ENCODE assay signal across 32 cellular contexts in the genomic region with DNA sequence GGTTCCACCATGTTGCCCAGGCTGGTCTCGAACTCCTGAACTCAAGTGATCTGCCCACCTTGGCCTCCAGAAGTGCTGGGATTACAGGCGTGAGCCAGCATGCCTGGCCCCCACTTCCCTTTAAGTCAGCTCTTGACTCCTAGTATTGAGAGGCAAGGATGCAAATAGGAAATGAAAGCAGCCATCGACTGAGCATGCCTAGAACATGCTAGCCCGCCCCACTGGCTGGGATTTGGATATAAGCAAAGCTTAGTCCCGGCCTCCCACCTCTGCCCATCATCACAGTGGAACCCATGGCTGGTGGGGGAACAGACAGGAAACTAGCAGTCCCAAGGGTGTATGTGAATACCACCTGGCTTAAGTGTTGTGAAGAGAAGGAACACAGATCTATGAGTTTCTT. TPM values are rescaled to one million over a fixed set of nuclear protein-coding genes. Genes with fewer than 3 reads are reported as not detected.
DNase-seq lines count a peak whose midpoint lies in the region; ATAC-seq, FAIRE-seq and TF ChIP-seq lines count a peak whose summit lies in the region.
"Had no signal": no experiment of that assay in that cellular context is flagged by ENCODE, and none has a peak within 500 bp of the region (broad histone marks: within the 10 kb centered on the region; RNA-seq: fewer than 3 reads in every experiment).

No MANE protein-coding gene starts in this region.

- TF ChIP-seq RAD21 in GM12878 (IDR thresholded peaks at IDR 0.05; ENCODE audit: insufficient read depth, low read depth, low read length): no peak

- DNase-seq in DMS 273 (lab: John Stamatoyannopoulos, UW; ENCODE audit: unreplicated experiment) (peak; percentile 36), DMS 273 treated with DMSO at 0.1 percent for 48 hours (lab: John Stamatoyannopoulos, UW) (no peak), DND-41 (peak; percentile 11), MV-4-11 (lab: John Stamatoyannopoulos, UW) (peak; percentile 75), GM12878 (ENCODE audit: low read depth, low spot score) (no peak), amniotic stem cell (lab: John Stamatoyannopoulos, UW) (no peak), immature natural killer cell (no peak)
- DNase-seq in activated naive CD4-positive, alpha-beta T cell treated with anti-CD3 and anti-CD28 coated beads, Interleukin-2, amount 10 ng/mL, durations not matched to agents 7 days and 5 days: no peak
- DNase-seq: activated CD4-positive, alpha-beta T cell treated with anti-CD3 and anti-CD28 coated beads for 48 hours; activated naive CD4-positive, alpha-beta T cell treated with anti-CD3 and anti-CD28 coated beads for 36 hours; activated T-cell treated with anti-CD3 and anti-CD28 coated beads, Interleukin-2, amount 50 U/mL, for 72 hours; anterior cingulate cortex; COR-L47; glutamatergic neuron; H7; left colon; naive thymus-derived CD4-positive, alpha-beta T cell; NCI-H1105; NCI-H2107; NCI-H510A treated with DMSO at 0.1 percent for 48 hours; OCI-M1; SJCRH30; small intestine; stimulated activated CD4-positive, alpha-beta T cell treated with anti-CD3 and anti-CD28 coated beads, Interleukin-2, amount 100 ng/mL, for 24 hours; stimulated activated naive CD4-positive, alpha-beta T cell had no signal

- H3K4me1 ChIP-seq in DND-41 (ENCODE audit: insufficient read depth, low read length) (no peaks in the 10 kb centered on the region), GM12878 (ENCODE audit: control insufficient read depth, insufficient read depth, low read length) (0 out of 2 replicates have a peak, but pooled peaks cover 4% of the 10 kb centered on the region)
- H3K4me1 ChIP-seq: SJCRH30 had no signal

- in situ Hi-C loops in GM12878 (cut with MboI): no loop called here

- H3K4me3 ChIP-seq in DND-41 (ENCODE audit: low read depth in 1 of 2, low read length in 2 of 2) (no peak overlapping the region), GM12878 (no peak overlapping the region)
- H3K4me3 ChIP-seq: cardiac muscle cell, SJCRH30, thoracic aorta had no signal

- FAIRE-seq in GM12878 (lab: Jason Lieb, UNC): no peak
- FAIRE-seq: endometrium, GM18507, small intestine had no signal

- intact Hi-C loops in GM12878 (cut with micrococcal nuclease; ENCODE audit: unreplicated experiment): no loop called here

- H3K27ac ChIP-seq in DND-41 (ENCODE audit: low read length) (no peak overlapping the region), GM12878 (ENCODE audit: control insufficient read depth, insufficient read depth) (no peak overlapping the region)
- H3K27ac ChIP-seq: 22Rv1, cardiac muscle cell, KMS-11, SJCRH30, thoracic aorta had no signal

- no peaks in the 10 kb centered on the region for H3K4me1 Mint-ChIP-seq in activated naive CD4-positive, alpha-beta T cell treated with anti-CD3 and anti-CD28 coated beads, Interleukin-2, amount 10 ng/mL, durations not matched to agents 7 days and 5 days
- no peaks in the 10 kb centered on the region for H3K4me1 Mint-ChIP-seq in immature natural killer cell
- H3K4me1 Mint-ChIP-seq: naive thymus-derived CD4-positive, alpha-beta T cell had no signal

- no peak overlapping the region for H3K4me3 Mint-ChIP-seq in activated naive CD4-positive, alpha-beta T cell treated with anti-CD3 and anti-CD28 coated beads, Interleukin-2, amount 10 ng/mL, durations not matched to agents 7 days and 5 days
- no peak overlapping the region for H3K4me3 Mint-ChIP-seq in immature natural killer cell
- H3K4me3 Mint-ChIP-seq: activated naive CD4-positive, alpha-beta T cell treated with anti-CD3 and anti-CD28 coated beads for 36 hours; activated T-cell treated with anti-CD3 and anti-CD28 coated beads, Interleukin-2, amount 50 U/mL, for 72 hours; naive thymus-derived CD4-positive, alpha-beta T cell had no signal

- H3K9me3 Mint-ChIP-seq in activated naive CD4-positive, alpha-beta T cell treated with anti-CD3 and anti-CD28 coated beads, Interleukin-2, amount 10 ng/mL, durations not matched to agents 7 days and 5 days: no peaks in the 10 kb centered on the region
- no peaks in the 10 kb centered on the region for H3K9me3 Mint-ChIP-seq in immature natural killer cell
- H3K9me3 Mint-ChIP-seq: activated naive CD4-positive, alpha-beta T cell treated with anti-CD3 and anti-CD28 coated beads for 36 hours; activated T-cell treated with anti-CD3 and anti-CD28 coated beads, Interleukin-2, amount 50 U/mL, for 72 hours; naive thymus-derived CD4-positive, alpha-beta T cell had no signal

- SMC1A ChIA-PET in GM12878 (lab: Charles Lee; ENCODE audit: uncharacterized antibody, unreplicated experiment): interaction anchor here (0.7 kb wide), 1 partner anchor 66 kb away, joined by 3 read pairs; no protein-coding TSS in a partner anchor

- H3K27me3 Mint-ChIP-seq in activated naive CD4-positive, alpha-beta T cell treated with anti-CD3 and anti-CD28 coated beads, Interleukin-2, amount 10 ng/mL, durations not matched to agents 7 days and 5 days: peaks cover 21% of the 10 kb centered on the region
- peaks cover 0 to 1% (median 0%) of the 10 kb centered on the region in 3 donors for H3K27me3 Mint-ChIP-seq in immature natural killer cell (ENCODE audit: low read depth in 3 of 3)

- H3K36me3 ChIP-seq in DND-41 (ENCODE audit: insufficient read depth, low read length) (no peaks in the 10 kb centered on the region), GM12878 (ENCODE audit: control insufficient read depth in 2 of 2, insufficient read depth in 2 of 2, low read length in 1 of 2) (no peaks in the 10 kb centered on the region)
- H3K36me3 ChIP-seq: cardiac muscle cell, SJCRH30, thoracic aorta had no signal

- POLR2A ChIA-PET in GM12878 (lab: Charles Lee): no interaction called here

- no peak for ATAC-seq in DND-41 (ENCODE audit: insufficient read depth, low read depth)
- no peak; the same call in 1 of the 3 replicates for ATAC-seq in GM12878
- ATAC-seq: activated T-cell treated with anti-CD3 and anti-CD28 coated beads, Interleukin-2, amount 50 U/mL, for 72 hours; left colon; naive thymus-derived CD4-positive, alpha-beta T cell had no signal

- H3K9me3 ChIP-seq in DND-41 (ENCODE audit: insufficient read depth, low read length, severe bottlenecking) (no peaks in the 10 kb centered on the region), GM12878 (replicated peaks; ENCODE audit: control insufficient read depth, insufficient read depth, low read length) (no peaks in the 10 kb centered on the region)
- H3K9me3 ChIP-seq: SJCRH30, thoracic aorta had no signal

- RAD21 ChIA-PET in GM12878 (lab: Charles Lee; ENCODE audit: unreplicated experiment): no interaction called here

- H4K20me1 ChIP-seq in DND-41 (ENCODE audit: insufficient read depth, low read length) (no peaks in the 10 kb centered on the region), GM12878 (ENCODE audit: control insufficient read depth, insufficient read depth) (no peaks in the 10 kb centered on the region)

- no peak for TF ChIP-seq EP300 in GM12878 (IDR thresholded peaks at IDR 0.05; ENCODE audit: borderline replicate concordance in 1 of 2, control insufficient read depth in 1 of 2, low read depth in 2 of 2, low read length in 2 of 2)

- no peak overlapping the region for H3K27ac Mint-ChIP-seq in activated naive CD4-positive, alpha-beta T cell treated with anti-CD3 and anti-CD28 coated beads, Interleukin-2, amount 10 ng/mL, durations not matched to agents 7 days and 5 days
- H3K27ac Mint-ChIP-seq in immature natural killer cell: no peak overlapping the region
- H3K27ac Mint-ChIP-seq: activated naive CD4-positive, alpha-beta T cell treated with anti-CD3 and anti-CD28 coated beads for 36 hours; activated T-cell treated with anti-CD3 and anti-CD28 coated beads, Interleukin-2, amount 50 U/mL, for 72 hours; naive thymus-derived CD4-positive, alpha-beta T cell had no signal

- H3K79me2 ChIP-seq in DND-41 (ENCODE audit: insufficient read depth, low read length): no peaks in the 10 kb centered on the region
- no peaks in the 10 kb centered on the region for H3K79me2 ChIP-seq in GM12878 (ENCODE audit: control insufficient read depth, insufficient read depth, low read length)

- H3K9ac ChIP-seq in DND-41 (ENCODE audit: low read depth, low read length): no peak overlapping the region
- no peak overlapping the region for H3K9ac ChIP-seq in GM12878 (ENCODE audit: control insufficient read depth, insufficient read depth, low read length)
- H3K9ac ChIP-seq: KMS-11 had no signal

- H2AFZ ChIP-seq in DND-41 (ENCODE audit: low read depth, low read length) (no peak overlapping the region), GM12878 (ENCODE audit: control insufficient read depth, low read depth, low read length) (no peak overlapping the region)

- TF ChIP-seq CTCF in DND-41 (IDR thresholded peaks at IDR 0.05; ENCODE audit: borderline replicate concordance, extremely low read depth, low read length, poor library complexity, severe bottlenecking) (no peak), GM12878 (IDR thresholded peaks at IDR 0.05 in 2 of 3, conservative IDR thresholded peaks at IDR 0.05 in 1 of 3; ENCODE audit: control insufficient read depth in 2 of 3, extremely low read depth in 1 of 3, insufficient read depth in 1 of 3, low read depth in 3 of 3, low read length in 3 of 3) (no peak)

- H3K27me3 ChIP-seq in DND-41 (ENCODE audit: insufficient read depth, low read length, poor library complexity): no peaks in the 10 kb centered on the region
- H3K27me3 ChIP-seq in GM12878 (replicated peaks in 1 of 2; ENCODE audit: control insufficient read depth in 2 of 2, insufficient read depth in 2 of 2, low read length in 1 of 2): no peaks in the 10 kb centered on the region
- H3K27me3 ChIP-seq: cardiac muscle cell had no signal

- BruUV-seq in GM12878 (replicated peaks; lab: Mats Ljungman, UMichigan): no TSS peak

- no peaks in the 10 kb centered on the region for H3K36me3 Mint-ChIP-seq in activated naive CD4-positive, alpha-beta T cell treated with anti-CD3 and anti-CD28 coated beads, Interleukin-2, amount 10 ng/mL, durations not matched to agents 7 days and 5 days
- no peaks in the 10 kb centered on the region for H3K36me3 Mint-ChIP-seq in immature natural killer cell
- H3K36me3 Mint-ChIP-seq: naive thymus-derived CD4-positive, alpha-beta T cell had no signal

- TF ChIP-seq POLR2A in GM12878 (IDR thresholded peaks at IDR 0.05; ENCODE audit: low read depth, low read length): no peak

- no peak overlapping the region for H3K4me2 ChIP-seq in DND-41 (ENCODE audit: insufficient read depth, low read length)
- H3K4me2 ChIP-seq in GM12878 (ENCODE audit: control insufficient read depth, insufficient read depth): no peak overlapping the region
- H3K4me2 ChIP-seq: KMS-11 had no signal

- CTCF ChIA-PET in GM12878 (lab: Yijun Ruan, JAX): interaction anchor here (0.9 kb wide), 1 partner anchor 735 kb away, joined by 3 read pairs; no protein-coding TSS in a partner anchor
- CTCF ChIA-PET in activated naive CD4-positive, alpha-beta T cell treated with anti-CD3 and anti-CD28 coated beads, Interleukin-2, amount 10 ng/mL, durations not matched to agents 7 days and 5 days (lab: Charles Lee): interaction anchor here (0.7 kb wide), 1 partner anchor 15 kb away, joined by 3 read pairs; no protein-coding TSS in a partner anchor

- 8% methylated on average over 5 of the region's 5 CpGs for WGBS in GM12878 (ENCODE audit: insufficient coverage, insufficient replicate concordance, low lambda C conversion rate, missing lambda C conversion rate)

RNA-seq across cellular contexts. Expression of a gene that starts 10.5 kb away (rescaled TPM):
- total RNA-seq in GM12878 (2013; cell fraction: nucleolus; rRNA removed): not detected in 2 replicates
- total RNA-seq in GM12878 (2014; rRNA removed): 0.17 TPM in 1 of 2 replicates, not detected in the other
- not detected in 2 replicates for total RNA-seq in GM12878 (2014; rRNA removed; fragmentation: Illumina TruSeq; extraction: Trizol)
- 0.31 TPM in 1 of 2 replicates, not detected in the other for total RNA-seq in GM12878 (2021)
- not detected for polyA plus RNA-seq in GM12878 (2011; ENCODE audit: low read depth)
- not detected in 2 replicates for polyA plus RNA-seq in GM12878 (2011; rRNA removed)
- not detected in 2 replicates for polyA plus RNA-seq in GM12878 (2011; cell fraction: cytosol; rRNA removed)
- not detected in 2 replicates for polyA plus RNA-seq in GM12878 (2011; cell fraction: nucleus; rRNA removed)
- 0.10 and 1.7 TPM in 2 replicates for polyA plus RNA-seq in GM12878 (2012)
- polyA plus RNA-seq in GM12878 (2014; fragmentation: Illumina TruSeq; extraction: Trizol): not detected in 2 replicates
- polyA plus RNA-seq in GM12878 (2014; fragmentation: Nextera tagmentation; extraction: Ambion mirVana): not detected
- not detected in 2 replicates for polyA plus RNA-seq in GM12878 (2014; rRNA removed)
- polyA plus RNA-seq in GM12878 (2016; fragmentation: Nextera tagmentation; extraction: Ambion mirVana): not detected
- polyA minus RNA-seq in GM12878 (2011; rRNA and poly(A)+ RNA removed): not detected in 2 replicates
- polyA minus RNA-seq in GM12878 (2011; cell fraction: cytosol; rRNA and poly(A)+ RNA removed): not detected in 2 replicates
- not detected in 2 replicates for polyA minus RNA-seq in GM12878 (2011; cell fraction: nucleus; rRNA and poly(A)+ RNA removed)
- 1 to 10 TPM in 1 of 3 donors, not detected in 2; 3.0 TPM for polyA plus RNA-seq in immature natural killer cell
- total RNA-seq: activated naive CD4-positive, alpha-beta T cell treated with anti-CD3 and anti-CD28 coated beads for 36 hours; left colon; SJCRH30; T-helper 1 cell treated with Interleukin-12 subunit alpha and Interleukin-12 subunit beta and Interleukin-4 antibody, amounts not matched to agents 30 ng/mL and 1 ng/mL, for 36 hours had no signal

RNA-seq across cellular contexts. Expression of a gene that starts 33.3 kb away (rescaled TPM):
- 64.5 and 71.1 TPM in 2 replicates for total RNA-seq in GM12878 (2013; cell fraction: nucleolus; rRNA removed)
- total RNA-seq in GM12878 (2014; rRNA removed): 16.1 and 16.8 TPM in 2 replicates
- total RNA-seq in GM12878 (2014; rRNA removed; fragmentation: Illumina TruSeq; extraction: Trizol): 9.7 and 10.0 TPM in 2 replicates
- total RNA-seq in GM12878 (2021): 15.8 and 16.6 TPM in 2 replicates
- polyA plus RNA-seq in GM12878 (2011; ENCODE audit: low read depth): 5.1 TPM
- 8.0 and 13.1 TPM in 2 replicates for polyA plus RNA-seq in GM12878 (2011; rRNA removed)
- polyA plus RNA-seq in GM12878 (2011; cell fraction: cytosol; rRNA removed): 11.3 and 14.2 TPM in 2 replicates
- 20.6 and 23.7 TPM in 2 replicates for polyA plus RNA-seq in GM12878 (2011; cell fraction: nucleus; rRNA removed)
- polyA plus RNA-seq in GM12878 (2012): 10.9 and 11.0 TPM in 2 replicates
- 5.0 and 9.0 TPM in 2 replicates for polyA plus RNA-seq in GM12878 (2014; fragmentation: Illumina TruSeq; extraction: Trizol)
- 1 to 10 TPM; 1.0 to 1.2 TPM for polyA plus RNA-seq in GM12878 (2014; fragmentation: Nextera tagmentation; extraction: Ambion mirVana)
- 14.1 and 15.1 TPM in 2 replicates for polyA plus RNA-seq in GM12878 (2014; rRNA removed)
- 1 to 10 TPM; 8.1 to 9.2 TPM for polyA plus RNA-seq in GM12878 (2016; fragmentation: Nextera tagmentation; extraction: Ambion mirVana)
- 27.2 and 43.1 TPM in 2 replicates for polyA minus RNA-seq in GM12878 (2011; rRNA and poly(A)+ RNA removed)
- 8.1 and 11.8 TPM in 2 replicates for polyA minus RNA-seq in GM12878 (2011; cell fraction: cytosol; rRNA and poly(A)+ RNA removed)
- polyA minus RNA-seq in GM12878 (2011; cell fraction: nucleus; rRNA and poly(A)+ RNA removed): 27.8 and 45.6 TPM in 2 replicates
- 10 to 100 TPM in 1 of 3 donors, 1 to 10 TPM in 2; 5.0 to 15.2 (median 7.6) TPM for polyA plus RNA-seq in immature natural killer cell

RNA-seq across cellular contexts. Expression of a gene that starts 33.5 kb away (rescaled TPM):
- total RNA-seq in GM12878 (2013; cell fraction: nucleolus; rRNA removed): 71.1 and 80.4 TPM in 2 replicates
- 9.3 and 9.9 TPM in 2 replicates for total RNA-seq in GM12878 (2014; rRNA removed)
- 8.0 and 9.0 TPM in 2 replicates for total RNA-seq in GM12878 (2014; rRNA removed; fragmentation: Illumina TruSeq; extraction: Trizol)
- total RNA-seq in GM12878 (2021): 18.3 and 20.8 TPM in 2 replicates
- 6.5 TPM for polyA plus RNA-seq in GM12878 (2011; ENCODE audit: low read depth)
- polyA plus RNA-seq in GM12878 (2011; rRNA removed): 10.0 and 12.0 TPM in 2 replicates
- polyA plus RNA-seq in GM12878 (2011; cell fraction: cytosol; rRNA removed): 12.9 and 14.9 TPM in 2 replicates
- polyA plus RNA-seq in GM12878 (2011; cell fraction: nucleus; rRNA removed): 65.7 and 71.3 TPM in 2 replicates
- 11.9 and 13.7 TPM in 2 replicates for polyA plus RNA-seq in GM12878 (2012)
- 16.5 TPM in 2 replicates for polyA plus RNA-seq in GM12878 (2014; fragmentation: Illumina TruSeq; extraction: Trizol)
- polyA plus RNA-seq in GM12878 (2014; fragmentation: Nextera tagmentation; extraction: Ambion mirVana): 1 to 10 TPM; 2.2 to 2.4 TPM
- 19.7 and 20.9 TPM in 2 replicates for polyA plus RNA-seq in GM12878 (2014; rRNA removed)
- 10 to 100 TPM in 1 of 2 experiments, 1 to 10 TPM in 1; 9.5 to 10.5 TPM for polyA plus RNA-seq in GM12878 (2016; fragmentation: Nextera tagmentation; extraction: Ambion mirVana)
- polyA minus RNA-seq in GM12878 (2011; rRNA and poly(A)+ RNA removed): 12.1 and 16.8 TPM in 2 replicates
- 3.3 and 4.0 TPM in 2 replicates for polyA minus RNA-seq in GM12878 (2011; cell fraction: cytosol; rRNA and poly(A)+ RNA removed)
- 17.4 and 25.6 TPM in 2 replicates for polyA minus RNA-seq in GM12878 (2011; cell fraction: nucleus; rRNA and poly(A)+ RNA removed)
- polyA plus RNA-seq in immature natural killer cell: 1 to 10 TPM; 1.1 to 3.6 (median 1.5) TPM

RNA-seq across cellular contexts. Expression of a gene that starts 36.5 kb away (rescaled TPM):
- 16.5 and 18.6 TPM in 2 replicates for total RNA-seq in GM12878 (2013; cell fraction: nucleolus; rRNA removed)
- total RNA-seq in GM12878 (2014; rRNA removed) (12.8 and 16.1 TPM in 2 replicates), GM12878 (2014; rRNA removed; fragmentation: Illumina TruSeq; extraction: Trizol) (5.8 and 7.9 TPM in 2 replicates), GM12878 (2021) (10.0 and 12.7 TPM in 2 replicates)
- 3.4 TPM for polyA plus RNA-seq in GM12878 (2011; ENCODE audit: low read depth)
- polyA plus RNA-seq in GM12878 (2011; rRNA removed) (3.5 and 7.7 TPM in 2 replicates), GM12878 (2014; fragmentation: Illumina TruSeq; extraction: Trizol) (2.3 and 7.0 TPM in 2 replicates), GM12878 (2014; fragmentation: Nextera tagmentation; extraction: Ambion mirVana) (1 to 10 TPM; 3.0 to 4.1 TPM), GM12878 (2014; rRNA removed) (14.6 and 16.3 TPM in 2 replicates), GM12878 (2016; fragmentation: Nextera tagmentation; extraction: Ambion mirVana) (10 to 100 TPM; 14.5 to 17.4 TPM), immature natural killer cell (100 to 1,000 TPM; 319 to 591 (median 324) TPM)
- polyA plus RNA-seq in GM12878 (2011; cell fraction: cytosol; rRNA removed): 16.6 and 20.6 TPM in 2 replicates
- 19.7 and 25.2 TPM in 2 replicates for polyA plus RNA-seq in GM12878 (2011; cell fraction: nucleus; rRNA removed)
- polyA plus RNA-seq in GM12878 (2012): 7.0 and 9.5 TPM in 2 replicates
- polyA minus RNA-seq in GM12878 (2011; rRNA and poly(A)+ RNA removed): 3.9 and 9.0 TPM in 2 replicates
- 5.7 and 8.3 TPM in 2 replicates for polyA minus RNA-seq in GM12878 (2011; cell fraction: cytosol; rRNA and poly(A)+ RNA removed)
- polyA minus RNA-seq in GM12878 (2011; cell fraction: nucleus; rRNA and poly(A)+ RNA removed): 4.1 and 5.5 TPM in 2 replicates

Comparison
In these comparisons a context has a peak if more than half of its experiments do, and no peak if none do; other contexts are left out.
1. DNase-seq: peak in DMS 273 (single experiment), DND-41 (single experiment) and MV-4-11 (single experiment); none in DMS 273 treated with DMSO at 0.1 percent for 48 hours (single experiment), GM12878 (single experiment), amniotic stem cell (single experiment), activated naive CD4-positive, alpha-beta T cell treated with anti-CD3 and anti-CD28 coated beads, Interleukin-2, amount 10 ng/mL, durations not matched to agents 7 days and 5 days (single experiment) and immature natural killer cell (0 of 3).